Comparison of ENCODE assay signal across 26 cellular contexts in genomic region chrX:9638871-9639270, GRCh38.
"Had no signal": no experiment of that assay in that cellular context is flagged by ENCODE, and none has a peak within 500 bp of the region (broad histone marks: within the 10 kb centered on the region; RNA-seq: fewer than 3 reads in every experiment).

No MANE protein-coding gene starts in this region.

- H3K36me3 ChIP-seq: cardiac muscle cell, left ventricle myocardium inferior, sigmoid colon, thoracic aorta, vagina had no signal

- H3K9me3 Mint-ChIP-seq: immature natural killer cell; naive thymus-derived CD8-positive, alpha-beta T cell had no signal

- H3K27me3 Mint-ChIP-seq: naive thymus-derived CD8-positive, alpha-beta T cell; progenitor cell of endocrine pancreas; stimulated activated naive B cell treated with anti-CD40 and anti-IgM and Interleukin-4, amounts not matched to agents 10 μg/mL and 1 μg/mL and 100 μg/mL, for 72 hours; type B pancreatic cell had no signal

- H3K4me1 ChIP-seq: body of pancreas, vagina had no signal

- H2AFZ ChIP-seq: hepatocyte had no signal

- H3K27ac Mint-ChIP-seq: mesothelial cell of epicardium; progenitor cell of endocrine pancreas; stimulated activated naive B cell treated with anti-CD40 and anti-IgM and Interleukin-4, amounts not matched to agents 10 μg/mL and 1 μg/mL and 100 μg/mL, for 72 hours; type B pancreatic cell had no signal

- H3K27ac ChIP-seq: body of pancreas, cardiac muscle cell, hepatocyte, left ventricle myocardium inferior, thoracic aorta, vagina had no signal

- H3K4me3 ChIP-seq: body of pancreas, cardiac muscle cell, hepatocyte, left ventricle myocardium inferior, sigmoid colon, smooth muscle cell, thoracic aorta, vagina had no signal

- H3K27me3 ChIP-seq: body of pancreas, cardiac muscle cell, hepatocyte, sigmoid colon, vagina had no signal

- ATAC-seq: body of pancreas; naive thymus-derived CD8-positive, alpha-beta T cell; stimulated activated naive B cell treated with anti-CD40 and anti-IgM and Interleukin-4, amounts not matched to agents 10 μg/mL and 1 μg/mL and 100 μg/mL, for 72 hours had no signal

- H3K4me3 Mint-ChIP-seq: immature natural killer cell; mesothelial cell of epicardium; naive thymus-derived CD8-positive, alpha-beta T cell; stimulated activated naive B cell treated with anti-CD40 and anti-IgM and Interleukin-4, amounts not matched to agents 10 μg/mL and 1 μg/mL and 100 μg/mL, for 72 hours; type B pancreatic cell had no signal

- FAIRE-seq: endometrium had no signal

- H3K79me2 ChIP-seq: hepatocyte had no signal

- H3K4me2 ChIP-seq: hepatocyte, smooth muscle cell had no signal

- DNase-seq: activated CD4-positive, alpha-beta T cell treated with anti-CD3 and anti-CD28 coated beads for 1 hour; activated CD4-positive, alpha-beta T cell treated with anti-CD3 and anti-CD28 coated beads, Interleukin-2, amount 50 U/mL, for 1 hour; activated naive CD4-positive, alpha-beta T cell treated with Interleukin-2 at 50 U/mL for 16 hours; activated T-cell treated with anti-CD3 and anti-CD28 coated beads, Interleukin-2, amount 50 U/mL, for 48 hours; anterior cingulate cortex; body of pancreas; erythroblast; foreskin melanocyte; glutamatergic neuron; immature natural killer cell; kidney glomerular epithelial cell; left ventricle myocardium inferior; naive thymus-derived CD8-positive, alpha-beta T cell; retina; sigmoid colon; stimulated activated CD4-positive, alpha-beta T cell treated with anti-CD3 and anti-CD28 coated beads, Interleukin-15, amount 100 ng/mL, for 24 hours; stimulated activated naive B cell treated with anti-CD40 and anti-IgM and Interleukin-4, amounts not matched to agents 10 μg/mL and 1 μg/mL and 100 μg/mL, for 72 hours had no signal
